In the genomic region with DNA sequence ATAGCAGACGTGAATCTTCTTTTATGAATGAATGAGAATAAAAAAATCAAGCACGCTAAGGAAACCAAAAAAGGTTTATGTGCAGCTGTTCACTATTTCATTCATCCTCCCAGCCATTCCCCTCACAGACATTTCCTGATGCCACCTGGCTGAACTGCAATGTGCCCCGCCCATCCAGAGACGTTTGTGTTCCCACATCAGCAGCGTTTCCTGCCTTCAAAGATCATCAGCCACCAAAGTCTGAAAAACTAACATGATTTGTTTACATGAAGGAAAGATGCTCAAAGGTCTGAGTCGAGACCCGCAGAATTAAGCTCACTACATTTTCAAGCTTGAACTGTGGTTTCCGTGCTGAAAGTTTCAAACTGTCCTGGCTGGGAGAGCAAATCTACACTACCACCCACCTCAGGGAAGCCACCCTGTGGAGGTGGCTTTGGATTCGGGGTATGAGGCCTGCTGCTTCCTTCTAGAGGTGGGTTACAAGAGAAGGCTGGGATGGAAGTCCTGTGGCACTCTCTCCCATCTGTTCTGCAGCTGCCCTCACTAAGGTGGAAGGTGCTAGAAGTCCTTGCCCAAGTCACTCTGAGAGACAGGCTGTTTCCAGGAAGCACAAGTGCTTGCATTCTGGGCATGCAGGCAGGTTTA, we compare ENCODE assay signal across 1 cellular context.
TF ChIP-seq lines count a peak whose summit lies in the region.

No MANE protein-coding gene starts in this region.

TF ChIP-seq in IMR-90, 13 proteins besides CTCF, POLR2A, EP300 and RAD21 (continued from another document):
- TF ChIP-seq, protein P1, sequence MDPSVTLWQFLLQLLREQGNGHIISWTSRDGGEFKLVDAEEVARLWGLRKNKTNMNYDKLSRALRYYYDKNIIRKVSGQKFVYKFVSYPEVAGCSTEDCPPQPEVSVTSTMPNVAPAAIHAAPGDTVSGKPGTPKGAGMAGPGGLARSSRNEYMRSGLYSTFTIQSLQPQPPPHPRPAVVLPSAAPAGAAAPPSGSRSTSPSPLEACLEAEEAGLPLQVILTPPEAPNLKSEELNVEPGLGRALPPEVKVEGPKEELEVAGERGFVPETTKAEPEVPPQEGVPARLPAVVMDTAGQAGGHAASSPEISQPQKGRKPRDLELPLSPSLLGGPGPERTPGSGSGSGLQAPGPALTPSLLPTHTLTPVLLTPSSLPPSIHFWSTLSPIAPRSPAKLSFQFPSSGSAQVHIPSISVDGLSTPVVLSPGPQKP (IDR thresholded peaks at IDR 0.05; ENCODE audit: borderline replicate concordance, low read depth, low read length) = no peak
- TF ChIP-seq CEBPB (IDR thresholded peaks at IDR 0.05; ENCODE audit: low read depth, low read length) (no peak), MAZ (IDR thresholded peaks at IDR 0.05; ENCODE audit: borderline replicate concordance, low read depth, low read length) (no peak)
- TF ChIP-seq, protein P2, sequence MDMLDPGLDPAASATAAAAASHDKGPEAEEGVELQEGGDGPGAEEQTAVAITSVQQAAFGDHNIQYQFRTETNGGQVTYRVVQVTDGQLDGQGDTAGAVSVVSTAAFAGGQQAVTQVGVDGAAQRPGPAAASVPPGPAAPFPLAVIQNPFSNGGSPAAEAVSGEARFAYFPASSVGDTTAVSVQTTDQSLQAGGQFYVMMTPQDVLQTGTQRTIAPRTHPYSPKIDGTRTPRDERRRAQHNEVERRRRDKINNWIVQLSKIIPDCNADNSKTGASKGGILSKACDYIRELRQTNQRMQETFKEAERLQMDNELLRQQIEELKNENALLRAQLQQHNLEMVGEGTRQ (IDR thresholded peaks at IDR 0.05; ENCODE audit: low read depth, low read length) = no peak
